ENCODE assay signal across 17 cellular contexts in the genomic region with DNA sequence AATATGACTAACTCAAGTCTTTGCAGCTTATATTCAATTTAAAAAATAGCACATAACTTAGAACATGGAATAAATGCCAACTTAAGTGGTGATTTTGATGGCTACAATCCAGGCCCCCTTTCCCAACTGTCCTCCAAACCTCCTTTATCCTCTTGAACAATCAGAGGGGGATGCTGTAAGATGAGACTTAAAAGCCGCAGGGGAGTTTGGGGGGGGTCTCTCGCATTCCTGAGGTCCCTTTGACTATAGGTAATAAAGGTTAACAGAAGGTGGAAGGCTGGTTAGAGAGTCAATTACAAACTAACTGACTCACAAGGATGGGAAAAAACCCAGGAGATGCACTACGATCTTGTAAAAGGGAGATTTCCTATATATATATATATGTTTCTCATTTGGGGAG.
DNase-seq lines count a peak whose midpoint lies in the region; ATAC-seq and TF ChIP-seq lines count a peak whose summit lies in the region.
"Had no signal": no experiment of that assay in that cellular context is flagged by ENCODE, and none has a peak within 500 bp of the region (broad histone marks: within the 10 kb centered on the region; RNA-seq: fewer than 3 reads in every experiment).

No MANE protein-coding gene starts in this region.

- H3K9ac ChIP-seq in neural progenitor cell: no peak overlapping the region
- H3K9ac ChIP-seq: BLaER1 had no signal

- no peak overlapping the region for H3K4me3 Mint-ChIP-seq in neural progenitor cell
- H3K4me3 Mint-ChIP-seq: B cell; CD4-positive, CD25-positive, alpha-beta regulatory T cell; CD8-positive, alpha-beta T cell; H9 had no signal

- DNase-seq in H7: peak; percentile 38
- DNase-seq in iPS-NIHi11 (ENCODE audit: low spot score): peak; percentile 48
- DNase-seq in neural progenitor cell (ENCODE audit: low spot score): peak; percentile 56
- no peak for DNase-seq in activated naive CD4-positive, alpha-beta T cell treated with anti-CD3 and anti-CD28 coated beads, Interleukin-2, amount 50 U/mL, for 72 hours (ENCODE audit: low spot score in 2 of 2)
- DNase-seq in AG08395 (ENCODE audit: low spot score): no peak
- DNase-seq: Caco-2; CD4-positive, CD25-positive, alpha-beta regulatory T cell; CD8-positive, alpha-beta T cell; DMS153; DND-41; GDM1; H9 had no signal

- H3K4me1 ChIP-seq in neural progenitor cell: peaks cover 26% of the 10 kb centered on the region
- H3K4me1 ChIP-seq: BLaER1, Caco-2 had no signal

- peaks cover 18% of the 10 kb centered on the region for H3K9me3 Mint-ChIP-seq in neural progenitor cell
- peaks cover 12 to 31% of the 10 kb centered on the region in 2 donors for H3K9me3 Mint-ChIP-seq in activated naive CD4-positive, alpha-beta T cell treated with anti-CD3 and anti-CD28 coated beads, Interleukin-2, amount 50 U/mL, for 72 hours

- H3K4me2 ChIP-seq in neural progenitor cell: peak overlapping the region; percentile 53
- H3K4me2 ChIP-seq: BLaER1 had no signal

- H3K4me1 Mint-ChIP-seq in neural progenitor cell: peaks cover 2% of the 10 kb centered on the region
- H3K4me1 Mint-ChIP-seq: B cell; CD4-positive, CD25-positive, alpha-beta regulatory T cell had no signal

- TF ChIP-seq CTCF in neural progenitor cell (IDR thresholded peaks at IDR 0.05): no peak

- ATAC-seq in HG02840 (IDR thresholded peaks at IDR 0.05; ENCODE audit: low FRiP score, unreplicated experiment): no peak
- no peak for ATAC-seq in activated naive CD4-positive, alpha-beta T cell treated with anti-CD3 and anti-CD28 coated beads, Interleukin-2, amount 50 U/mL, for 72 hours
- ATAC-seq: CD8-positive, alpha-beta T cell; HCT116 had no signal

- no peaks in the 10 kb centered on the region for H3K79me2 ChIP-seq in neural progenitor cell (ENCODE audit: low read depth)

- peaks cover 3% of the 10 kb centered on the region for H3K9me3 ChIP-seq in neural progenitor cell (ENCODE audit: low read depth)

- H3K4me3 ChIP-seq in H7 (ENCODE audit: insufficient read depth, low read depth, low read length): no peak overlapping the region
- peak overlapping the region; percentile 23 for H3K4me3 ChIP-seq in neural progenitor cell
- H3K4me3 ChIP-seq: BLaER1 had no signal

- H3K27ac Mint-ChIP-seq in neural progenitor cell: no peak overlapping the region
- H3K27ac Mint-ChIP-seq in activated naive CD4-positive, alpha-beta T cell treated with anti-CD3 and anti-CD28 coated beads, Interleukin-2, amount 50 U/mL, for 72 hours: no peak overlapping the region
- H3K27ac Mint-ChIP-seq: B cell; CD4-positive, CD25-positive, alpha-beta regulatory T cell; CD8-positive, alpha-beta T cell; H9 had no signal

- H3K27me3 Mint-ChIP-seq in neural progenitor cell (ENCODE audit: insufficient read depth, low read depth): peaks cover 3% of the 10 kb centered on the region
- H3K27me3 Mint-ChIP-seq: B cell; CD4-positive, CD25-positive, alpha-beta regulatory T cell had no signal

- H3K36me3 ChIP-seq in H7 (replicated peaks; ENCODE audit: control insufficient read depth, insufficient read depth, low read length) (no peaks in the 10 kb centered on the region), neural progenitor cell (no peaks in the 10 kb centered on the region)
- H3K36me3 ChIP-seq: BLaER1 had no signal

- H3K27ac ChIP-seq in neural progenitor cell: no peak overlapping the region
- H3K27ac ChIP-seq: BLaER1, C4-2B had no signal

- H3K27me3 ChIP-seq in H7 (ENCODE audit: control insufficient read depth, insufficient read depth, low read length): no peaks in the 10 kb centered on the region
- no peaks in the 10 kb centered on the region for H3K27me3 ChIP-seq in neural progenitor cell
- H3K27me3 ChIP-seq: BLaER1 had no signal

- no peaks in the 10 kb centered on the region for H4K20me1 ChIP-seq in neural progenitor cell (ENCODE audit: low read depth)
- H4K20me1 ChIP-seq: BLaER1 had no signal

- no peak overlapping the region for H2AFZ ChIP-seq in neural progenitor cell (replicated peaks)

- H3F3A ChIP-seq in neural progenitor cell (ENCODE audit: low read depth): no peaks in the 10 kb centered on the region

- no peaks in the 10 kb centered on the region for H3K36me3 Mint-ChIP-seq in neural progenitor cell
- H3K36me3 Mint-ChIP-seq in activated naive CD4-positive, alpha-beta T cell treated with anti-CD3 and anti-CD28 coated beads, Interleukin-2, amount 50 U/mL, for 72 hours: peaks cover 8 to 11% of the 10 kb centered on the region in 2 donors
- H3K36me3 Mint-ChIP-seq: CD4-positive, CD25-positive, alpha-beta regulatory T cell; CD8-positive, alpha-beta T cell had no signal

Comparison
In these comparisons a context has a peak if more than half of its experiments do, and no peak if none do; other contexts are left out.
1. DNase-seq: peak in H7 (single experiment), iPS-NIHi11 (single experiment) and neural progenitor cell (single experiment); none in activated naive CD4-positive, alpha-beta T cell treated with anti-CD3 and anti-CD28 coated beads, Interleukin-2, amount 50 U/mL, for 72 hours (0 of 2) and AG08395 (single experiment).